ENCODE assay signal across 8 cellular contexts in the genomic region with DNA sequence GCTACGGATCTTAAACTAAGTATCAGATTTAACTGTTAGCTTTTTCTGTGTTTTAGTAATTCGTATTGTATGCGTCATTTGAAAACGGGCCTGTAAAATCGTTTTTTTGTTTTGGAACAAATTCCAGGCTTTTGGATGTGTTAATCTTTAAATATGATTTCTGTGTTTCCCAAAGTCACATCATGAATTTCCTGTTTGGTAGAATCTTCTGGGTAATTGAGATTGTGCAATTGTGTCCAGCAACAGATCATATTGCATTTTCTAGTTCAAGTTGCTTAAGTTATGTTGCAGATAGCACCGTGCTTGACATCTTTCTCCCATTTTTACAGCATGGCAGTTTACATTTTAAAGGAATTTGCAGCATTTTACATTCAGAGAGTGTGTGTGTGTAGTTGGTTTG. TPM values are rescaled to one million over a fixed set of nuclear protein-coding genes. Genes with fewer than 3 reads are reported as not detected.
DNase-seq lines count a peak whose midpoint lies in the region; ATAC-seq, FAIRE-seq and TF ChIP-seq lines count a peak whose summit lies in the region.

No MANE protein-coding gene starts in this region.

- CTCF ChIA-PET in K562 (lab: Yijun Ruan, JAX; ENCODE audit: low intra/inter-chr PET ratio) = no interaction called here

- H3K27ac ChIP-seq in K562 (ENCODE audit: extremely low read depth, low read depth, low read length) (peak overlapping the region; percentile 73; the same call in 2 of the 3 replicates), mesenchymal stem cell (ENCODE audit: low read length, poor library complexity, severe bottlenecking) (no peak overlapping the region)

- H2AFZ ChIP-seq in K562 (ENCODE audit: low read depth, low read length) (peak overlapping the region; percentile 91), mesenchymal stem cell (ENCODE audit: low read depth, low read length) (no peak overlapping the region)

- H4K20me1 ChIP-seq in K562 (replicated peaks; ENCODE audit: control insufficient read depth, insufficient read depth, low read length) = peaks cover 20% of the 10 kb centered on the region; the same call in 1 of the 2 replicates

- TF ChIP-seq RAD21 in K562 (CRISPR knock-in tag; conservative IDR thresholded peaks at IDR 0.05 in 1 of 2, IDR thresholded peaks at IDR 0.05 in 1 of 2) = no peak

- H2BK15ac ChIP-seq in mesenchymal stem cell (ENCODE audit: low read depth, poor library complexity, severe bottlenecking) = no peak overlapping the region

- no peaks in the 10 kb centered on the region for H3K9me1 ChIP-seq in K562 (ENCODE audit: control insufficient read depth, insufficient read depth, low read length)

- no peak overlapping the region for H2BK120ac ChIP-seq in mesenchymal stem cell (ENCODE audit: low read depth, low read length)

- POLR2A ChIA-PET in K562 (lab: Yijun Ruan, JAX) = interaction anchor here (0.5 to 5.4 kb wide), 12 partner anchors 9 to 567 kb away, joined by 3 to 37 read pairs (median 3); no protein-coding TSS in a partner anchor

- peak overlapping the region; percentile 99 for H3K4me2 ChIP-seq in K562 (ENCODE audit: insufficient read depth, low read length)
- H3K4me2 ChIP-seq in mesenchymal stem cell (ENCODE audit: low read length, poor library complexity, severe bottlenecking) = peak overlapping the region; percentile 65

- H3K9me3 ChIP-seq in MG63 = no peaks in the 10 kb centered on the region
- no peaks in the 10 kb centered on the region for H3K9me3 ChIP-seq in K562 (replicated peaks; ENCODE audit: control insufficient read depth, insufficient read depth, low read depth, low read length)
- H3K9me3 ChIP-seq in mesenchymal stem cell (ENCODE audit: control insufficient read depth, low read length) = no peaks in the 10 kb centered on the region

- H2BK12ac ChIP-seq in mesenchymal stem cell (ENCODE audit: low read length in 2 of 2) = no peak overlapping the region

- H4K8ac ChIP-seq in mesenchymal stem cell (ENCODE audit: low read length) = no peak overlapping the region

- TF ChIP-seq EP300 in K562 (IDR thresholded peaks at IDR 0.05; ENCODE audit: low read length) = no peak

- H3K27me3 ChIP-seq in MG63 (no peaks in the 10 kb centered on the region), K562 (ENCODE audit: control insufficient read depth in 2 of 2, insufficient read depth in 2 of 2, low read length in 2 of 2) (no peaks in the 10 kb centered on the region), mesenchymal stem cell (ENCODE audit: control insufficient read depth in 1 of 2, insufficient read depth in 1 of 2, low read length in 2 of 2) (no peaks in the 10 kb centered on the region)

- in situ Hi-C loops in K562 (cut with MboI) = loop anchor here (5.0 kb wide), 1 partner anchor 68 kb away; no protein-coding TSS in a partner anchor

- intact Hi-C loops in K562 (cut with micrococcal nuclease) = loop anchor here (5.0 kb wide), 1 partner anchor 48 kb away; no protein-coding TSS in a partner anchor

- no peak for FAIRE-seq in K562 (lab: Jason Lieb, UNC)

- no peak overlapping the region for H3K4ac ChIP-seq in mesenchymal stem cell (ENCODE audit: low read depth in 1 of 2, low read length in 2 of 2)

- no peak overlapping the region for H3K14ac ChIP-seq in mesenchymal stem cell (ENCODE audit: low read length in 2 of 2)

- no peak for TF ChIP-seq POLR2A in K562 (conservative IDR thresholded peaks at IDR 0.05)

- under 1% methylated on average over 6 of the region's 6 CpGs for WGBS in K562 (ENCODE audit: insufficient coverage, low coverage, missing lambda C conversion rate)
- 41% methylated on average over 5 of the region's 6 CpGs for WGBS in mesenchymal stem cell

- no peak overlapping the region for H2AK5ac ChIP-seq in mesenchymal stem cell (ENCODE audit: low read length, severe bottlenecking)

- H3K79me2 ChIP-seq in K562 (ENCODE audit: control insufficient read depth, insufficient read depth, low read length) = peaks cover 68% of the 10 kb centered on the region

- H4K91ac ChIP-seq in mesenchymal stem cell (ENCODE audit: low read length) = no peak overlapping the region

- no TSS peak for BruUV-seq in K562 (replicated peaks; lab: Mats Ljungman, UMichigan)

- H3K23ac ChIP-seq in mesenchymal stem cell (ENCODE audit: low read length in 2 of 2) = no peak overlapping the region

- H3K18ac ChIP-seq in mesenchymal stem cell (ENCODE audit: low read depth in 1 of 2, low read length in 2 of 2) = no peak overlapping the region

- H2BK5ac ChIP-seq in mesenchymal stem cell (ENCODE audit: low read depth, low read length, poor library complexity, severe bottlenecking) = no peak overlapping the region

- ATAC-seq in K562 (no peak), HG03025 (IDR thresholded peaks at IDR 0.05; ENCODE audit: low FRiP score, unreplicated experiment) (no peak), HG02798 (IDR thresholded peaks at IDR 0.05; ENCODE audit: poor library complexity, unreplicated experiment) (no peak)

- H3K4me1 ChIP-seq in K562 (replicated peaks in 1 of 2; ENCODE audit: control insufficient read depth in 2 of 2, insufficient read depth in 2 of 2, low read length in 2 of 2) (peaks cover 33% of the 10 kb centered on the region in 2 experiments), mesenchymal stem cell (ENCODE audit: control insufficient read depth, insufficient read depth, low read depth, low read length) (peaks cover 2% of the 10 kb centered on the region)

- peak overlapping the region; percentile 84 for H3K4me3 ChIP-seq in MG63
- H3K4me3 ChIP-seq in K562 = peak overlapping the region; percentile 92
- H3K4me3 ChIP-seq in mesenchymal stem cell (ENCODE audit: insufficient read depth in 1 of 2, low read depth in 1 of 2, low read length in 2 of 2) = peak overlapping the region in 1 of 2 experiments; percentile 99

- H3K79me1 ChIP-seq in mesenchymal stem cell (replicated peaks; ENCODE audit: low read length, poor library complexity, severe bottlenecking) = no peaks in the 10 kb centered on the region

- peak overlapping the region in 1 of 2 experiments; percentile 92; a peak in 2 of 4 replicates for H3K9ac ChIP-seq in K562 (ENCODE audit: insufficient read depth in 1 of 2, low read depth in 2 of 2, low read length in 2 of 2)
- peak overlapping the region; percentile 97 for H3K9ac ChIP-seq in mesenchymal stem cell (ENCODE audit: low read length)

- H3K36me3 ChIP-seq in MG63 (peaks cover 3% of the 10 kb centered on the region; the same call in 1 of the 2 replicates), K562 (ENCODE audit: control insufficient read depth, insufficient read depth, low read length) (no peaks in the 10 kb centered on the region), mesenchymal stem cell (ENCODE audit: control insufficient read depth in 1 of 2, insufficient read depth in 2 of 2, low read depth in 1 of 2, low read length in 2 of 2) (no peaks in the 10 kb centered on the region)

- TF ChIP-seq CTCF in K562 (IDR thresholded peaks at IDR 0.05 in 2 of 3, conservative IDR thresholded peaks at IDR 0.05 in 1 of 3; ENCODE audit: insufficient read depth in 2 of 3, low read depth in 1 of 3, low read length in 3 of 3) = no peak

- peak; percentile 80 for DNase-seq in EH (ENCODE audit: low read depth)
- no peak for DNase-seq in MG63
- DNase-seq in K562 (ENCODE audit: extremely low read depth in 1 of 4, low spot score in 3 of 4) = peak in 1 of 4 experiments; percentile 53
- DNase-seq in mesenchymal stem cell = peak; percentile 79
- no peak for DNase-seq in GM19238 (ENCODE audit: insufficient read length, low spot score)
- no peak for DNase-seq in NCI-H187 (lab: John Stamatoyannopoulos, UW)

RNA-seq across cellular contexts. Expression of gene MAPK14, which starts 1.9 kb away (rescaled TPM):
- total RNA-seq in MG63 (2014; rRNA removed; shearing (Covaris generic); ENCODE audit: low replicate concordance) = 24.7 and 28.6 TPM in 2 replicates
- total RNA-seq in K562 (2011; cell fraction: chromatin; rRNA removed; ENCODE audit: low replicate concordance) = 97.7 and 174 TPM in 2 replicates
- 48.2 and 54.3 TPM in 2 replicates for total RNA-seq in K562 (2011; cell fraction: nucleolus; rRNA removed)
- total RNA-seq in K562 (2011; cell fraction: nucleoplasm; rRNA removed) = 120 and 207 TPM in 2 replicates
- total RNA-seq in K562 (2014; rRNA removed) (27.8 and 34.0 TPM in 2 replicates), K562 (2014; rRNA removed; fragmentation: Illumina TruSeq; extraction: Trizol) (41.5 and 42.5 TPM in 2 replicates), K562 (2015; rRNA removed; fragmentation: Illumina TruSeq; extraction: Trizol) (41.9 and 44.9 TPM in 2 replicates), K562 (2021) (37.2 and 45.4 TPM in 2 replicates)
- polyA plus RNA-seq in K562 (2011; rRNA removed) (57.9 and 62.7 TPM in 2 replicates), K562 (2014; fragmentation: Illumina TruSeq; extraction: Trizol) (31.3 and 35.5 TPM in 2 replicates), K562 (2014; fragmentation: Nextera tagmentation; extraction: Ambion mirVana) (10 to 100 TPM in 1 of 2 experiments, 1 to 10 TPM in 1; 8.8 to 11.8 TPM), K562 (2014; rRNA removed) (30.1 and 32.7 TPM in 2 replicates)
- 22.2 and 39.3 TPM in 2 replicates for polyA plus RNA-seq in K562 (2011; cell fraction: cytosol; rRNA removed)
- 44.9 and 53.3 TPM in 2 replicates for polyA plus RNA-seq in K562 (2011; cell fraction: nucleus; rRNA removed)
- 28.4 and 30.6 TPM in 2 replicates for polyA plus RNA-seq in K562 (2012)
- 102 and 107 TPM in 2 replicates for polyA minus RNA-seq in K562 (2011; rRNA and poly(A)+ RNA removed)
- polyA minus RNA-seq in K562 (2011; cell fraction: cytosol; rRNA and poly(A)+ RNA removed) = 25.3 and 39.2 TPM in 2 replicates
- 51.0 and 75.9 TPM in 2 replicates for polyA minus RNA-seq in K562 (2011; cell fraction: nucleus; rRNA and poly(A)+ RNA removed)
- polyA plus RNA-seq in mesenchymal stem cell (2013, experiment 1 of 2) = 22.9 TPM
- 23.1 TPM for polyA plus RNA-seq in mesenchymal stem cell (2013, experiment 2 of 2)

RNA-seq across cellular contexts. Expression of gene SLC26A8, which starts 5.0 kb away (rescaled TPM):
- not detected in 2 replicates for total RNA-seq in MG63 (2014; rRNA removed; shearing (Covaris generic); ENCODE audit: low replicate concordance)
- not detected in 2 replicates for total RNA-seq in K562 (2011; cell fraction: chromatin; rRNA removed; ENCODE audit: low replicate concordance)
- not detected in 2 replicates for total RNA-seq in K562 (2011; cell fraction: nucleolus; rRNA removed)
- total RNA-seq in K562 (2011; cell fraction: nucleoplasm; rRNA removed) = not detected in 2 replicates
- total RNA-seq in K562 (2014; rRNA removed) (not detected in 2 replicates), K562 (2014; rRNA removed; fragmentation: Illumina TruSeq; extraction: Trizol) (not detected in 2 replicates), K562 (2015; rRNA removed; fragmentation: Illumina TruSeq; extraction: Trizol) (not detected in 2 replicates), K562 (2021) (not detected in 2 replicates)
- polyA plus RNA-seq in K562 (2011; rRNA removed) (not detected in 2 replicates), K562 (2014; fragmentation: Illumina TruSeq; extraction: Trizol) (not detected in 2 replicates), K562 (2014; fragmentation: Nextera tagmentation; extraction: Ambion mirVana) (not detected), K562 (2014; rRNA removed) (not detected in 2 replicates)
- polyA plus RNA-seq in K562 (2011; cell fraction: cytosol; rRNA removed) = not detected in 2 replicates
- polyA plus RNA-seq in K562 (2011; cell fraction: nucleus; rRNA removed) = not detected in 2 replicates
- polyA plus RNA-seq in K562 (2012) = not detected in 2 replicates
- polyA minus RNA-seq in K562 (2011; rRNA and poly(A)+ RNA removed) = not detected in 2 replicates
- not detected in 2 replicates for polyA minus RNA-seq in K562 (2011; cell fraction: cytosol; rRNA and poly(A)+ RNA removed)
- not detected in 2 replicates for polyA minus RNA-seq in K562 (2011; cell fraction: nucleus; rRNA and poly(A)+ RNA removed)
- not detected for polyA plus RNA-seq in mesenchymal stem cell (2013, experiment 1 of 2)
- polyA plus RNA-seq in mesenchymal stem cell (2013, experiment 2 of 2) = not detected

Comparison
In these comparisons a context has a peak if more than half of its experiments do, and no peak if none do; other contexts are left out.
1. DNase-seq: peak in EH (single experiment) and mesenchymal stem cell (single experiment); none in MG63 (single experiment), GM19238 (single experiment) and NCI-H187 (0 of 2).